Comparison of ENCODE assay signal across 15 cellular contexts in genomic region chr2:26792720-26793119, GRCh38. TPM values are rescaled to one million over a fixed set of nuclear protein-coding genes. Genes with fewer than 3 reads are reported as not detected.
"Had no signal": no experiment of that assay in that cellular context is flagged by ENCODE, and none has a peak within 500 bp of the region (broad histone marks: within the 10 kb centered on the region; RNA-seq: fewer than 3 reads in every experiment).

No MANE protein-coding gene starts in this region.

- DNase-seq: activated CD4-positive, alpha-beta T cell treated with anti-CD3 and anti-CD28 coated beads, Interleukin-2, amount 50 U/mL, for 4 hours; activated T-cell treated with anti-CD3 and anti-CD28 coated beads, Interleukin-2, amount 50 U/mL, for 1 hour; amniotic stem cell; cortex of kidney; hippocampal formation; kidney; retina; SIG-M5; stimulated activated CD4-positive, alpha-beta T cell treated with anti-CD3 and anti-CD28 coated beads, Interleukin-2, amount 100 ng/mL, for 48 hours; stimulated activated naive B cell treated with anti-CD40 and anti-IgM and Interleukin-4, amounts not matched to agents 10 μg/mL and 1 μg/mL and 100 μg/mL, for 72 hours; thyroid gland had no signal

- H3K36me3 ChIP-seq: thyroid gland had no signal

- H3K27me3 ChIP-seq: thyroid gland had no signal

- H3K27ac ChIP-seq: thyroid gland had no signal

- H3K4me3 ChIP-seq: thyroid gland had no signal

- H3K9me3 ChIP-seq: thyroid gland had no signal

- ATAC-seq: activated CD4-positive, CD25-positive, alpha-beta regulatory T cell treated with anti-CD3 and anti-CD28 coated beads, Interleukin-2, amount 50 U/mL, for 24 hours; activated naive CD4-positive, alpha-beta T cell treated with anti-CD3 and anti-CD28 coated beads, Interleukin-2, amount 50 U/mL, for 72 hours; stimulated activated naive B cell treated with anti-CD40 and anti-IgM and Interleukin-4, amounts not matched to agents 10 μg/mL and 1 μg/mL and 100 μg/mL, for 72 hours had no signal

- H3K4me1 ChIP-seq: thyroid gland had no signal

RNA-seq across cellular contexts. Expression of gene DPYSL5, which starts 55.2 kb away (rescaled TPM):
- total RNA-seq: activated naive CD4-positive, alpha-beta T cell treated with anti-CD3 and anti-CD28 coated beads, Interleukin-2, amount 50 U/mL, for 72 hours; kidney; liver; mesenteric fat pad; thyroid gland had no signal
- polyA plus RNA-seq: liver had no signal
